ENCODE assay signal across 7 cellular contexts in genomic region chr18:79483388-79483787, GRCh38.
A peak's percentile ranks its signal among the peaks of the same experiment; 100 is the strongest.
DNase-seq lines count a peak whose midpoint lies in the region; ATAC-seq, FAIRE-seq and TF ChIP-seq lines count a peak whose summit lies in the region.
"Not testable (repeated sequence)": the region's sequence is repeated elsewhere in the genome, so short reads cannot be mapped to it uniquely, and the experiment has no call there.

No MANE protein-coding gene starts in this region.

- peaks cover 22 to 91% (median 76%) of the 10 kb centered on the region in 10 experiments for H3K4me1 ChIP-seq in BLaER1 treated with 17β-estradiol and CSF1 and Interleukin-3, amounts not matched to agents 10 nM and 100 nM
- peaks cover 50% of the 10 kb centered on the region for H3K4me1 ChIP-seq in OCI-LY1 (ENCODE audit: insufficient read depth, low read length, severe bottlenecking)
- H3K4me1 ChIP-seq in left lung = not testable (repeated sequence)

- H3K27me3 Mint-ChIP-seq in chondrocyte (ENCODE audit: low read depth) = not testable (repeated sequence)

- not testable (repeated sequence) for H2AFZ ChIP-seq in OCI-LY1 (ENCODE audit: low read length)

- not testable (repeated sequence) for H3K36me3 Mint-ChIP-seq in chondrocyte (ENCODE audit: low read depth)

- peak; percentile 55 for DNase-seq in chondrocyte (ENCODE audit: low spot score)
- DNase-seq in left cardiac atrium = peak; percentile 15
- peak; percentile 3 to 24 for DNase-seq in left lung
- peak; percentile 45 for DNase-seq in sciatic nerve (ENCODE audit: low spot score)
- DNase-seq in urothelium cell line (ENCODE audit: low spot score) = not testable (repeated sequence)

- peak overlapping the region in 4 of 11 experiments; percentile 76 to 81 (median 77); a peak in 4 of 22 replicates for H3K9ac ChIP-seq in BLaER1 treated with 17β-estradiol and CSF1 and Interleukin-3, amounts not matched to agents 10 nM and 100 nM
- not testable (repeated sequence) for H3K9ac ChIP-seq in OCI-LY1 (ENCODE audit: low read length)

- not testable (repeated sequence) for H3K9me3 Mint-ChIP-seq in chondrocyte (ENCODE audit: low read depth)

- peaks cover 0 to 36% (median 0%) of the 10 kb centered on the region in 11 experiments; a peak in 7 of 22 replicates for H3K27me3 ChIP-seq in BLaER1 treated with 17β-estradiol and CSF1 and Interleukin-3, amounts not matched to agents 10 nM and 100 nM
- H3K27me3 ChIP-seq in OCI-LY1 (ENCODE audit: insufficient read depth, low read length); left lung: not testable (repeated sequence)

- peaks cover 19% of the 10 kb centered on the region for H3K4me1 Mint-ChIP-seq in chondrocyte (ENCODE audit: low read depth)

- H3K27ac Mint-ChIP-seq in chondrocyte (ENCODE audit: unreplicated experiment) = not testable (repeated sequence)

- H3K4me3 ChIP-seq in BLaER1 treated with 17β-estradiol and CSF1 and Interleukin-3, amounts not matched to agents 10 nM and 100 nM; OCI-LY1 (ENCODE audit: low read depth, low read length, poor library complexity, severe bottlenecking); left lung: not testable (repeated sequence)

- H3K79me2 ChIP-seq in OCI-LY1 (ENCODE audit: insufficient read depth, low read length) = not testable (repeated sequence)

- not testable (repeated sequence) for H3K9me3 ChIP-seq in BLaER1 treated with 17β-estradiol and CSF1 and Interleukin-3, amounts not matched to agents 10 nM and 100 nM (replicated peaks in 1 of 11); OCI-LY1 (ENCODE audit: low read length); left lung

- H3K36me3 ChIP-seq in BLaER1 treated with 17β-estradiol and CSF1 and Interleukin-3, amounts not matched to agents 10 nM and 100 nM = peaks cover 0 to 22% (median 9%) of the 10 kb centered on the region in 11 experiments; a peak in 13 of 22 replicates
- H3K36me3 ChIP-seq in OCI-LY1 (ENCODE audit: insufficient read depth, low read length) = peaks cover 38% of the 10 kb centered on the region
- H3K36me3 ChIP-seq in left lung = peaks cover 0 to 31% of the 10 kb centered on the region in 2 donors

- intact Hi-C loops in left cardiac atrium (cut with DNase I); left lung (cut with DNase I); sciatic nerve (cut with DNase I): not testable (repeated sequence)

- not testable (repeated sequence) for TF ChIP-seq CTCF in OCI-LY1 (IDR thresholded peaks at IDR 0.05; ENCODE audit: low read length); chondrocyte (IDR thresholded peaks at IDR 0.05); left lung (IDR thresholded peaks at IDR 0.05)

- FAIRE-seq in urothelium cell line (lab: Jason Lieb, UNC) = peak; percentile 35

- H3K9me2 ChIP-seq in OCI-LY1 (ENCODE audit: low read depth, low read length) = not testable (repeated sequence)

- not testable (repeated sequence) for ATAC-seq in left cardiac atrium, left lung, sciatic nerve

- peaks cover 0 to 67% (median 11%) of the 10 kb centered on the region in 11 experiments; a peak in 9 of 22 replicates for H4K20me1 ChIP-seq in BLaER1 treated with 17β-estradiol and CSF1 and Interleukin-3, amounts not matched to agents 10 nM and 100 nM
- H4K20me1 ChIP-seq in OCI-LY1 (ENCODE audit: insufficient read depth, low read length) = not testable (repeated sequence)

- not testable (repeated sequence) for H3F3A ChIP-seq in OCI-LY1 (ENCODE audit: insufficient read depth, low read length)

- H3K27ac ChIP-seq in BLaER1 treated with 17β-estradiol and CSF1 and Interleukin-3, amounts not matched to agents 10 nM and 100 nM = peak overlapping the region in 7 of 11 experiments; percentile 75 to 93 (median 84); a peak in 7 of 22 replicates
- H3K27ac ChIP-seq in OCI-LY1 (ENCODE audit: low read depth, low read length, poor library complexity, severe bottlenecking) = peak overlapping the region; percentile 99
- H3K27ac ChIP-seq in left lung = not testable (repeated sequence)

- not testable (repeated sequence) for H3K4me3 Mint-ChIP-seq in chondrocyte (ENCODE audit: unreplicated experiment)

- peak overlapping the region in 10 of 11 experiments; percentile 71 to 100 (median 98); a peak in 19 of 22 replicates for H3K4me2 ChIP-seq in BLaER1 treated with 17β-estradiol and CSF1 and Interleukin-3, amounts not matched to agents 10 nM and 100 nM
- not testable (repeated sequence) for H3K4me2 ChIP-seq in OCI-LY1 (ENCODE audit: low read length)
